ENCODE assay signal across 18 cellular contexts in the genomic region with DNA sequence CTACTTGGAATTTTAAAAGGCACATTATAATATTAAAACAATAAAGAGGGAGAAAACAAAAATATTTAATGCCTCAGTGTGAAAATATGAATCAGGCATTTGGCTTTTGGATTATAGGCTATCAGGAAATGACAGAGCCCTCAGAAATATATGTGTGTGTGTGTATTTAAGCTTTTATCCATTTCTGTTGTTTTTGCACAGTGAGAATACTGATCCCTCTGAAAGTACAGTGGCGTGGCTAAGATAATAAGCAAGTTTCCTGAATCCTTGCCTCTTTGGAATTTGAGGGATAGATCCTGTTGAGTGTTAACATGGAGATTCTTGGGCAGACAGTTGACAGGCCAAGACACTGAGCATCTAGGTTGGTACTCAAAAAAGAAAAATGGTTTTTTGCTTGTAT.
"Had no signal": no experiment of that assay in that cellular context is flagged by ENCODE, and none has a peak within 500 bp of the region (broad histone marks: within the 10 kb centered on the region; RNA-seq: fewer than 3 reads in every experiment).

No MANE protein-coding gene starts in this region.

- H3K27ac ChIP-seq: SK-N-MC had no signal

- DNase-seq: activated CD4-positive, alpha-beta T cell treated with anti-CD3 and anti-CD28 coated beads for 4 hours; activated CD8-positive, alpha-beta memory T cell treated with anti-CD3 and anti-CD28 coated beads, Interleukin-2, amount 50 U/mL, for 4 hours; activated CD8-positive, alpha-beta T cell treated with anti-CD3 and anti-CD28 coated beads for 36 hours; activated gamma-delta T cell treated with Interleukin-2 at 50 U/mL for 16 hours; activated naive CD4-positive, alpha-beta T cell treated with anti-CD3 and anti-CD28 coated beads, Interleukin-2, amount 10 ng/mL, durations not matched to agents 7 days and 5 days; activated naive CD8-positive, alpha-beta T cell treated with anti-CD3 and anti-CD28 coated beads for 36 hours; activated T-cell treated with anti-CD3 and anti-CD28 coated beads, Interleukin-2, amount 50 U/mL, for 72 hours; MV-4-11; NCI-H1092 treated with DMSO at 0.1 percent for 48 hours; NCI-H1417 treated with DMSO at 0.1 percent for 48 hours; NCI-H2029; NCI-H345; NCI-H526 treated with DMSO at 0.1 percent for 48 hours; SW 1271 had no signal

- H3K4me1 Mint-ChIP-seq: activated naive CD4-positive, alpha-beta T cell treated with anti-CD3 and anti-CD28 coated beads, Interleukin-2, amount 10 ng/mL, durations not matched to agents 7 days and 5 days; activated naive CD8-positive, alpha-beta T cell treated with anti-CD3 and anti-CD28 coated beads for 36 hours had no signal

- H3K27me3 Mint-ChIP-seq: activated naive CD4-positive, alpha-beta T cell treated with anti-CD3 and anti-CD28 coated beads, Interleukin-2, amount 10 ng/mL, durations not matched to agents 7 days and 5 days had no signal

- H3K4me3 ChIP-seq: MG63, SK-N-MC had no signal

- H3K36me3 Mint-ChIP-seq: activated naive CD4-positive, alpha-beta T cell treated with anti-CD3 and anti-CD28 coated beads, Interleukin-2, amount 10 ng/mL, durations not matched to agents 7 days and 5 days; activated naive CD8-positive, alpha-beta T cell treated with anti-CD3 and anti-CD28 coated beads for 36 hours had no signal

- ATAC-seq: activated CD4-positive, CD25-positive, alpha-beta regulatory T cell treated with anti-CD3 and anti-CD28 coated beads, Interleukin-2, amount 50 U/mL, for 24 hours; activated CD8-positive, alpha-beta T cell treated with anti-CD3 and anti-CD28 coated beads for 36 hours; activated T-cell treated with anti-CD3 and anti-CD28 coated beads, Interleukin-2, amount 50 U/mL, for 72 hours had no signal

- H3K4me3 Mint-ChIP-seq: activated CD8-positive, alpha-beta T cell treated with anti-CD3 and anti-CD28 coated beads for 36 hours; activated naive CD4-positive, alpha-beta T cell treated with anti-CD3 and anti-CD28 coated beads, Interleukin-2, amount 10 ng/mL, durations not matched to agents 7 days and 5 days; activated naive CD8-positive, alpha-beta T cell treated with anti-CD3 and anti-CD28 coated beads for 36 hours; activated T-cell treated with anti-CD3 and anti-CD28 coated beads, Interleukin-2, amount 50 U/mL, for 72 hours had no signal

- H3K9me3 ChIP-seq: MG63 had no signal

- H3K36me3 ChIP-seq: MG63 had no signal

- H3K27me3 ChIP-seq: MG63 had no signal

- H3K27ac Mint-ChIP-seq: activated CD8-positive, alpha-beta T cell treated with anti-CD3 and anti-CD28 coated beads for 36 hours; activated naive CD4-positive, alpha-beta T cell treated with anti-CD3 and anti-CD28 coated beads, Interleukin-2, amount 10 ng/mL, durations not matched to agents 7 days and 5 days; activated naive CD8-positive, alpha-beta T cell treated with anti-CD3 and anti-CD28 coated beads for 36 hours; activated T-cell treated with anti-CD3 and anti-CD28 coated beads, Interleukin-2, amount 50 U/mL, for 72 hours; activated T-helper 2 cell treated with anti-CD3 and anti-CD28 coated beads, Interferon-gamma antibody, Interleukin-2, Interleukin-4, amounts not matched to agents 10 μg/mL and 5 μg/mL and 100 μg/mL, durations not matched to agents 14 hours and 24 hours and 36 hours had no signal

- H3K9me3 Mint-ChIP-seq: activated CD8-positive, alpha-beta T cell treated with anti-CD3 and anti-CD28 coated beads for 36 hours; activated naive CD4-positive, alpha-beta T cell treated with anti-CD3 and anti-CD28 coated beads, Interleukin-2, amount 10 ng/mL, durations not matched to agents 7 days and 5 days; activated naive CD8-positive, alpha-beta T cell treated with anti-CD3 and anti-CD28 coated beads for 36 hours; activated T-cell treated with anti-CD3 and anti-CD28 coated beads, Interleukin-2, amount 50 U/mL, for 72 hours; activated T-helper 2 cell treated with anti-CD3 and anti-CD28 coated beads, Interferon-gamma antibody, Interleukin-2, Interleukin-4, amounts not matched to agents 10 μg/mL and 5 μg/mL and 100 μg/mL, durations not matched to agents 14 hours and 24 hours and 36 hours had no signal
